ENCODE assay signal across 8 cellular contexts in genomic region chr9:41359116-41359515, GRCh38.
DNase-seq lines count a peak whose midpoint lies in the region; ATAC-seq, FAIRE-seq and TF ChIP-seq lines count a peak whose summit lies in the region.
"Not testable (repeated sequence)": the region's sequence is repeated elsewhere in the genome, so short reads cannot be mapped to it uniquely, and the experiment has no call there.

No MANE protein-coding gene starts in this region.

- H3K4me3 Mint-ChIP-seq in T-cell: peak overlapping the region; percentile 80 to 97 (median 96)
- H3K4me3 Mint-ChIP-seq in activated naive CD8-positive, alpha-beta T cell treated with anti-CD3 and anti-CD28 coated beads, Interleukin-2, amount 10 ng/mL, durations not matched to agents 7 days and 5 days: peak overlapping the region; percentile 98

- H3K27ac Mint-ChIP-seq in T-cell: peak overlapping the region; percentile 91 to 94
- peak overlapping the region; percentile 98 for H3K27ac Mint-ChIP-seq in activated naive CD8-positive, alpha-beta T cell treated with anti-CD3 and anti-CD28 coated beads, Interleukin-2, amount 10 ng/mL, durations not matched to agents 7 days and 5 days

- WGBS in A549 (ENCODE audit: missing lambda C conversion rate): 0% methylated on average over 9 of the region's 27 CpGs
- WGBS in liver: 1% methylated on average over 20 of the region's 27 CpGs

- not testable (repeated sequence) for H3K9me3 ChIP-seq in A549; MM.1S (replicated peaks; ENCODE audit: insufficient read depth, low read length); liver (ENCODE audit: control insufficient read depth in 4 of 4, low read length in 3 of 4)

- H3K27ac ChIP-seq in A549 (peak overlapping the region; percentile 83 to 91), liver (ENCODE audit: low read depth in 1 of 2, low read length in 2 of 2) (peak overlapping the region in 1 of 2 donors; percentile 41)
- not testable (repeated sequence) for H3K27ac ChIP-seq in MM.1S (ENCODE audit: low read length)

- H3K36me3 Mint-ChIP-seq in T-cell; activated naive CD8-positive, alpha-beta T cell treated with anti-CD3 and anti-CD28 coated beads, Interleukin-2, amount 10 ng/mL, durations not matched to agents 7 days and 5 days: not testable (repeated sequence)

- CTCF ChIA-PET in A549 (lab: Yijun Ruan, JAX); T-cell (lab: Charles Lee): not testable (repeated sequence)

- H3K4me3 ChIP-seq in A549: peak overlapping the region; percentile 72
- H3K4me3 ChIP-seq in MM.1S (ENCODE audit: low read length): peak overlapping the region; percentile 60
- peak overlapping the region in 2 of 3 donors; percentile 42 to 58 for H3K4me3 ChIP-seq in liver (ENCODE audit: low read depth in 1 of 3, low read length in 3 of 3)

- H3K9me3 Mint-ChIP-seq in T-cell; activated naive CD8-positive, alpha-beta T cell treated with anti-CD3 and anti-CD28 coated beads, Interleukin-2, amount 10 ng/mL, durations not matched to agents 7 days and 5 days: not testable (repeated sequence)

- not testable (repeated sequence) for H3K79me2 ChIP-seq in MM.1S (ENCODE audit: low read length)

- TF ChIP-seq RAD21 in A549 (conservative IDR thresholded peaks at IDR 0.05 in 1 of 2, IDR thresholded peaks at IDR 0.05 in 1 of 2); liver (IDR thresholded peaks at IDR 0.05): not testable (repeated sequence)

- not testable (repeated sequence) for TF ChIP-seq CTCF in A549 (IDR thresholded peaks at IDR 0.05); MM.1S (IDR thresholded peaks at IDR 0.05; ENCODE audit: low read length); liver (IDR thresholded peaks at IDR 0.05; ENCODE audit: low read depth, low read length, missing input control)

- H3K27me3 Mint-ChIP-seq in T-cell; activated naive CD8-positive, alpha-beta T cell treated with anti-CD3 and anti-CD28 coated beads, Interleukin-2, amount 10 ng/mL, durations not matched to agents 7 days and 5 days: not testable (repeated sequence)

- not testable (repeated sequence) for H3F3A ChIP-seq in MM.1S (ENCODE audit: insufficient read depth, low read length)

- not testable (repeated sequence) for H3K36me3 ChIP-seq in MM.1S (replicated peaks; ENCODE audit: insufficient read depth, low read length); liver (ENCODE audit: control insufficient read depth in 4 of 4, insufficient read depth in 3 of 4, low read depth in 1 of 4, low read length in 3 of 4)

- H3K4me2 ChIP-seq in A549 (peak overlapping the region; percentile 50; the same call in 2 of the 3 replicates), MM.1S (ENCODE audit: low read depth, low read length) (peak overlapping the region; percentile 15; the same call in 1 of the 2 replicates)

- not testable (repeated sequence) for FAIRE-seq in A549 (lab: Jason Lieb, UNC)

- not testable (repeated sequence) for H3K4me1 Mint-ChIP-seq in T-cell; activated naive CD8-positive, alpha-beta T cell treated with anti-CD3 and anti-CD28 coated beads, Interleukin-2, amount 10 ng/mL, durations not matched to agents 7 days and 5 days

- H3K27me3 ChIP-seq in MM.1S (replicated peaks; ENCODE audit: insufficient read depth, low read length); liver (ENCODE audit: control insufficient read depth in 4 of 4, insufficient read depth in 4 of 4, low read length in 3 of 4): not testable (repeated sequence)

- TF ChIP-seq POLR2A in A549 (IDR thresholded peaks at IDR 0.05; ENCODE audit: low read length): not testable (repeated sequence)

- not testable (repeated sequence) for H3K4me1 ChIP-seq in A549; MM.1S (ENCODE audit: low read length); liver (ENCODE audit: control insufficient read depth in 4 of 4, insufficient read depth in 4 of 4, low read length in 3 of 4)

- not testable (repeated sequence) for TF ChIP-seq EP300 in A549 (IDR thresholded peaks at IDR 0.05)

- peak overlapping the region; percentile 53; the same call in 1 of the 2 replicates for H2AFZ ChIP-seq in MM.1S (ENCODE audit: low read length)

- ATAC-seq in A549 (peak in 1 of 2 experiments; percentile 78; a peak in 4 of 6 replicates), GM18511 (IDR thresholded peaks at IDR 0.05; ENCODE audit: unreplicated experiment) (peak; percentile 71), T-cell (replicated peaks in 1 of 4) (peak; percentile 40 to 80 (median 54))
- peak; percentile 68 for ATAC-seq in activated naive CD8-positive, alpha-beta T cell treated with anti-CD3 and anti-CD28 coated beads, Interleukin-2, amount 10 ng/mL, durations not matched to agents 7 days and 5 days (ENCODE audit: low read depth)

- H4K20me1 ChIP-seq in MM.1S (ENCODE audit: insufficient read depth, low read length): not testable (repeated sequence)

- H3K9ac ChIP-seq in MM.1S (ENCODE audit: low read length): peak overlapping the region; percentile 51; the same call in 1 of the 2 replicates
- H3K9ac ChIP-seq in liver (ENCODE audit: low read depth in 1 of 2, low read length in 2 of 2): not testable (repeated sequence)

- DNase-seq in A549 (ENCODE audit: low read depth in 1 of 2, low spot score in 1 of 2) (peak in 1 of 2 experiments; percentile 42), MM.1S (peak; percentile 30), T-cell (peak in 15 of 34 experiments; percentile 9 to 47 (median 27)), fibroblast of gingiva (ENCODE audit: low read depth) (peak; percentile 56), renal cortical epithelial cell (ENCODE audit: low read depth) (peak; percentile 0)
- peak; percentile 64 for DNase-seq in activated naive CD8-positive, alpha-beta T cell treated with anti-CD3 and anti-CD28 coated beads, Interleukin-2, amount 10 ng/mL, durations not matched to agents 7 days and 5 days

- POLR2A ChIA-PET in A549 (lab: Yijun Ruan, JAX); T-cell (lab: Charles Lee); activated naive CD8-positive, alpha-beta T cell treated with anti-CD3 and anti-CD28 coated beads, Interleukin-2, amount 10 ng/mL, durations not matched to agents 7 days and 5 days (lab: Charles Lee): not testable (repeated sequence)

- not testable (repeated sequence) for H3K9me2 ChIP-seq in MM.1S (replicated peaks; ENCODE audit: insufficient read depth, low read length)
